ENCODE assay signal across 1 cellular context in the genomic region with DNA sequence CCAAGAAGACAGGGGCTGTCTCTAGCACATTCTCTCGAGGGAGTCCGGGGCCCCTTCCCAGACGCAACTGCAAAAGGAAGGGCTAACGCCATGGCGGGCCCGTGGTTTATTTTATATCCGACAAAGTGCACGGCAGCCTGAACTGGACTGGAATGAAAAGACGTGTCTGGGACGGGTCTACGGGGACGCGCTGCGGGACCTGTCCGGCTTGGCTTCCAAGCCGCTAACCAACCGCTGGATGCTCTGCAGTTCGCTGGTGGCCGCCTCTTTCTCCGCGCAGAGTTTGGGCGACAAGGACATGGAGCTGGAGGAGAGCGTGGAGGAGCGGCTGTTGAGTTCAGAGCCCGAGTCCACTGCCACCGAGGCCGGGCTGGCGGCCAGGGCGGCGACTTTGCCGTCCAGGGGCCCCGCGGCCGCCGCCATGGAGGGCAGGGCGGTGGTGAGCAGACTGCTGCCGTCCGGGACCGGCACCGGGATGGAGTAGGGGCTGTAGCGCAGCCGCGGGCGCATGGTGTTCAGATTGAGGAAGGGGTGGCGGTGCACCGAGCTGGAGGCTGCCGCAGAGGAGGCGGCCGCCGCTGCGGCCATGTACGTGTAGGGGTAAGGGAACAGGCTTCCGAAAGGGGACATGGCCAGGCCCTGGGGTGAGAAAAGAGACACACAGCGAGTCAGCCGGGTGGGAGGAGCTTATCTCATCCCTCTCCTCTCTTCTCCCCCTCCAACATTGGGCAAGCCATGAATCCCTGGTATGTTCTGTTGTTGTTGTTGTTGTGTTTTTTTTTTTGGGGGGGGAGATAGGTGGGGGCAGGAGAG.
TF ChIP-seq lines count a peak whose summit lies in the region.

No MANE protein-coding gene starts in this region.

TF ChIP-seq in IMR-90, 13 proteins besides CTCF, POLR2A, EP300 and RAD21:
- peak; percentile 32; the same call in 1 of the 2 replicates for TF ChIP-seq CEBPB (IDR thresholded peaks at IDR 0.05; ENCODE audit: low read depth, low read length)
- TF ChIP-seq MAZ (IDR thresholded peaks at IDR 0.05; ENCODE audit: borderline replicate concordance, low read depth, low read length): peak; percentile 49; the same call in 1 of the 2 replicates
- no peak for TF ChIP-seq BHLHE40 (IDR thresholded peaks at IDR 0.05; ENCODE audit: low read depth, low read length)
- TF ChIP-seq SMC3 (IDR thresholded peaks at IDR 0.05; ENCODE audit: low read depth, low read length): no peak
- no peak for TF ChIP-seq RCOR1 (IDR thresholded peaks at IDR 0.05; ENCODE audit: insufficient replicate concordance, low read length)
- TF ChIP-seq, protein P1, sequence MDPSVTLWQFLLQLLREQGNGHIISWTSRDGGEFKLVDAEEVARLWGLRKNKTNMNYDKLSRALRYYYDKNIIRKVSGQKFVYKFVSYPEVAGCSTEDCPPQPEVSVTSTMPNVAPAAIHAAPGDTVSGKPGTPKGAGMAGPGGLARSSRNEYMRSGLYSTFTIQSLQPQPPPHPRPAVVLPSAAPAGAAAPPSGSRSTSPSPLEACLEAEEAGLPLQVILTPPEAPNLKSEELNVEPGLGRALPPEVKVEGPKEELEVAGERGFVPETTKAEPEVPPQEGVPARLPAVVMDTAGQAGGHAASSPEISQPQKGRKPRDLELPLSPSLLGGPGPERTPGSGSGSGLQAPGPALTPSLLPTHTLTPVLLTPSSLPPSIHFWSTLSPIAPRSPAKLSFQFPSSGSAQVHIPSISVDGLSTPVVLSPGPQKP (IDR thresholded peaks at IDR 0.05; ENCODE audit: borderline replicate concordance, low read depth, low read length): no peak
